ENCODE assay signal across 15 cellular contexts in genomic region chr7:70726951-70727378, GRCh38.
DNase-seq lines count a peak whose midpoint lies in the region; ATAC-seq and TF ChIP-seq lines count a peak whose summit lies in the region.
"Had no signal": no experiment of that assay in that cellular context is flagged by ENCODE, and none has a peak within 500 bp of the region (broad histone marks: within the 10 kb centered on the region; RNA-seq: fewer than 3 reads in every experiment).

No MANE protein-coding gene starts in this region.

- no peak for TF ChIP-seq CTCF in mesothelial cell of epicardium (IDR thresholded peaks at IDR 0.05; ENCODE audit: unreplicated experiment)

- DNase-seq in mesothelial cell of epicardium (ENCODE audit: low spot score in 2 of 2, unreplicated experiment in 2 of 2) = no peak
- DNase-seq in activated CD4-positive, alpha-beta T cell treated with anti-CD3 and anti-CD28 coated beads, Interleukin-2, amount 50 U/mL, for 1 hour = no peak
- no peak for DNase-seq in SIG-M5 treated with dmso at 0.1 percent for 504 hours (lab: John Stamatoyannopoulos, UW; ENCODE audit: unreplicated experiment)
- DNase-seq: activated CD4-positive, alpha-beta T cell treated with anti-CD3 and anti-CD28 coated beads for 48 hours; activated naive CD4-positive, alpha-beta T cell treated with anti-CD3 and anti-CD28 coated beads, Interleukin-2, amount 50 U/mL, for 16 hours; dermis blood vessel endothelial cell; glutamatergic neuron; HFFc6; NCI-H524 treated with DMSO at 0.1 percent for 48 hours; substantia nigra had no signal

- no peak overlapping the region for H3K4me3 Mint-ChIP-seq in mesothelial cell of epicardium
- H3K4me3 Mint-ChIP-seq: HFFc6 had no signal

- H3K9me3 Mint-ChIP-seq in mesothelial cell of epicardium = peaks cover 9% of the 10 kb centered on the region

- ATAC-seq in GM18511 (IDR thresholded peaks at IDR 0.05; ENCODE audit: unreplicated experiment) (peak; percentile 82), GM21576 (IDR thresholded peaks at IDR 0.05; ENCODE audit: unreplicated experiment) (peak; percentile 73), HG03439 (IDR thresholded peaks at IDR 0.05; ENCODE audit: unreplicated experiment) (peak; percentile 65), GM21423 (IDR thresholded peaks at IDR 0.05; ENCODE audit: unreplicated experiment) (no peak), GM18907 (IDR thresholded peaks at IDR 0.05; ENCODE audit: unreplicated experiment) (no peak)

- peaks cover 44% of the 10 kb centered on the region for H3K4me1 Mint-ChIP-seq in mesothelial cell of epicardium

- H3K27ac Mint-ChIP-seq in mesothelial cell of epicardium = peak overlapping the region; percentile 21
- H3K27ac Mint-ChIP-seq: HFFc6 had no signal

- no peaks in the 10 kb centered on the region for H3K27me3 Mint-ChIP-seq in mesothelial cell of epicardium (ENCODE audit: low read depth)

- peaks cover 10% of the 10 kb centered on the region for H3K36me3 Mint-ChIP-seq in mesothelial cell of epicardium

Comparison
In these comparisons a context has a peak if more than half of its experiments do, and no peak if none do; other contexts are left out.
1. ATAC-seq: peak in GM18511 (single experiment), GM21576 (single experiment) and HG03439 (single experiment); none in GM21423 (single experiment) and GM18907 (single experiment).